In genomic region chr10:11170993-11171416, GRCh38 we compare ENCODE assay signal across 8 cellular contexts.
DNase-seq lines count a peak whose midpoint lies in the region; ATAC-seq and TF ChIP-seq lines count a peak whose summit lies in the region.
"Had no signal": no experiment of that assay in that cellular context is flagged by ENCODE, and none has a peak within 500 bp of the region (broad histone marks: within the 10 kb centered on the region; RNA-seq: fewer than 3 reads in every experiment).

No MANE protein-coding gene starts in this region.

- DNase-seq in activated CD4-positive, alpha-beta T cell treated with anti-CD3 and anti-CD28 coated beads for 48 hours = peak; percentile 72
- DNase-seq in spleen (no peak), smooth muscle cell (lab: John Stamatoyannopoulos, UW; ENCODE audit: unreplicated experiment) (no peak), NCI-H82 treated with DMSO at 0.1 percent for 48 hours (lab: John Stamatoyannopoulos, UW; ENCODE audit: unreplicated experiment) (no peak)

- H3F3A ChIP-seq in smooth muscle cell (ENCODE audit: low read depth) = no peaks in the 10 kb centered on the region

- peaks cover 39 to 90% (median 77%) of the 10 kb centered on the region in 6 donors for H3K4me1 ChIP-seq in spleen
- H3K4me1 ChIP-seq in smooth muscle cell (ENCODE audit: low read depth) = peaks cover 6% of the 10 kb centered on the region

- H3K27me3 ChIP-seq in spleen (replicated peaks in 1 of 7) = peaks cover 0 to 2% (median 0%) of the 10 kb centered on the region in 7 donors
- H3K27me3 ChIP-seq in smooth muscle cell (ENCODE audit: low read depth) = peaks cover 26% of the 10 kb centered on the region

- H3K9ac ChIP-seq in smooth muscle cell (ENCODE audit: low read depth) = no peak overlapping the region
- H3K9ac ChIP-seq: KMS-11 had no signal

- WGBS in spleen, 5 donors = 17 to 32% (median 20%) methylated on average over 5 of the region's 5 CpGs
- WGBS in smooth muscle cell (ENCODE audit: low lambda C conversion rate) = 53% methylated on average over 5 of the region's 5 CpGs

- no peak overlapping the region for H3K4me2 ChIP-seq in smooth muscle cell
- H3K4me2 ChIP-seq: KMS-11 had no signal

- intact Hi-C loops in spleen (cut with DNase I; ENCODE audit: low total_unique reads) = no loop called here

- H3K27ac ChIP-seq in spleen = peak overlapping the region; percentile 68 to 99 (median 96)
- no peak overlapping the region for H3K27ac ChIP-seq in smooth muscle cell (ENCODE audit: low read depth)
- H3K27ac ChIP-seq: KMS-11 had no signal

- H4K20me1 ChIP-seq in smooth muscle cell (ENCODE audit: low read depth) = no peaks in the 10 kb centered on the region

- no peak for TF ChIP-seq CTCF in spleen (IDR thresholded peaks at IDR 0.05 in 8 of 11, conservative IDR thresholded peaks at IDR 0.05 in 3 of 11)
- TF ChIP-seq CTCF in smooth muscle cell (IDR thresholded peaks at IDR 0.05; ENCODE audit: borderline replicate concordance, insufficient read depth, poor library complexity, severe bottlenecking) = no peak

- H3K79me2 ChIP-seq in smooth muscle cell (ENCODE audit: low read depth) = no peaks in the 10 kb centered on the region

- H2AFZ ChIP-seq in smooth muscle cell (ENCODE audit: low read depth) = no peak overlapping the region

- peak; percentile 37 for ATAC-seq in GM19025 (IDR thresholded peaks at IDR 0.05; ENCODE audit: low read depth, unreplicated experiment)
- peak; percentile 25 for ATAC-seq in HG03025 (IDR thresholded peaks at IDR 0.05; ENCODE audit: low FRiP score, unreplicated experiment)
- no peak for ATAC-seq in HG03457 (IDR thresholded peaks at IDR 0.05; ENCODE audit: unreplicated experiment)

- peak in 2 of 3 donors; percentile 44 to 57 for TF ChIP-seq POLR2A in spleen (IDR thresholded peaks at IDR 0.05)

- H3K9me3 ChIP-seq in spleen = no peaks in the 10 kb centered on the region
- H3K9me3 ChIP-seq in smooth muscle cell (replicated peaks; ENCODE audit: low read depth) = no peaks in the 10 kb centered on the region

- H3K36me3 ChIP-seq in spleen (peaks cover 0 to 35% (median 0%) of the 10 kb centered on the region in 6 donors), smooth muscle cell (ENCODE audit: low read depth) (no peaks in the 10 kb centered on the region)

- H3K4me3 ChIP-seq in spleen = peak overlapping the region in 7 of 8 donors; percentile 8 to 91 (median 80)
- H3K4me3 ChIP-seq in smooth muscle cell = no peak overlapping the region
